In the genomic region with DNA sequence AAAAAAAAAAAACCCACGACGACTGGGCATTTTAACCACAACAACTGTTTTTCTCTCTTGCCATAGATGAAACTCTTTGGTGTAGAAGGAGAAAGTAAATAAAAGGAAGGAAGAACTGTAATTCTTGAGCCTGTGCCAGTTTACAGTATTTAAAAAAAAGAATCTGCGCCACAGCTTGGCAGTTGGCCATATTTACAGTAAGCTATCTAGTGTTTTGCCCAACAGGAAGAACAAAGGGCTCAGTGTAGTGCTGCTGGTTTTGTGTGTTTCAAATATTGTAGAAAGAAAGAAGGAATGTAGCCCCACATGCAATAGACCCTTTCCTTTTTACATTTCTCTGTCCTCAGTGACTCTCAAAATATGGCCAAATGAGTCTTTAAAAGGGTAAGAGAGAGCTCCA, we compare ENCODE assay signal across 8 cellular contexts.
DNase-seq lines count a peak whose midpoint lies in the region; ATAC-seq and TF ChIP-seq lines count a peak whose summit lies in the region.

No MANE protein-coding gene starts in this region.

- in situ Hi-C loops in gastrocnemius medialis (cut with MboI; ENCODE audit: low sequenced_read_pairs in 4 of 4), result no loop called here

- H3K27me3 Mint-ChIP-seq in HFFc6 (ENCODE audit: insufficient read depth), result no peaks in the 10 kb centered on the region

- POLR2A ChIA-PET in A673 (lab: Charles Lee; ENCODE audit: low non-redundant PET) (no interaction called here), HEK293 (lab: Yijun Ruan, JAX) (interaction anchor here (1.1 kb wide), 1 partner anchor 66 kb away, joined by 3 read pairs; a partner anchor contains a TSS)

- no peak for TF ChIP-seq POLR2A in gastrocnemius medialis (IDR thresholded peaks at IDR 0.05)

- H3K27ac ChIP-seq in A673 (ENCODE audit: low read depth, low read length, poor library complexity, severe bottlenecking) (peak overlapping the region; percentile 36), HEK293 (ENCODE audit: extremely low read depth, low read depth, low read length) (no peak overlapping the region), gastrocnemius medialis (peak overlapping the region; percentile 17 to 58 (median 46))

- no peaks in the 10 kb centered on the region for H3K36me3 ChIP-seq in A673 (ENCODE audit: insufficient read depth, low read length, poor library complexity, severe bottlenecking)
- no peaks in the 10 kb centered on the region for H3K36me3 ChIP-seq in HEK293 (ENCODE audit: control insufficient read depth in 2 of 2, insufficient read depth in 1 of 2, low read length in 2 of 2)
- H3K36me3 ChIP-seq in gastrocnemius medialis, result no peaks in the 10 kb centered on the region

- H3K9me3 ChIP-seq in A673 (ENCODE audit: low read depth, low read length, poor library complexity, severe bottlenecking), result no peaks in the 10 kb centered on the region
- no peaks in the 10 kb centered on the region for H3K9me3 ChIP-seq in HEK293 (ENCODE audit: control insufficient read depth, insufficient read depth, low read depth, low read length)
- H3K9me3 ChIP-seq in gastrocnemius medialis, result no peaks in the 10 kb centered on the region

- BruUV-seq in A673 (replicated peaks; lab: Mats Ljungman, UMichigan), result no TSS peak

- TF ChIP-seq CTCF in A673 (conservative IDR thresholded peaks at IDR 0.05; ENCODE audit: low read depth, low read length) (no peak), HEK293 (tag by site-specific recombination; IDR thresholded peaks at IDR 0.05) (no peak), fibroblast of pulmonary artery (IDR thresholded peaks at IDR 0.05; ENCODE audit: low read length, missing control alignments) (no peak), gastrocnemius medialis (IDR thresholded peaks at IDR 0.05 in 4 of 5, conservative IDR thresholded peaks at IDR 0.05 in 1 of 5) (no peak), HFFc6 (IDR thresholded peaks at IDR 0.05) (no peak)

- H3K27me3 ChIP-seq in A673 (replicated peaks; ENCODE audit: insufficient read depth, low read depth, low read length, poor library complexity) (no peaks in the 10 kb centered on the region), gastrocnemius medialis (no peaks in the 10 kb centered on the region)

- H3K4me3 ChIP-seq in A673 (ENCODE audit: low read depth, low read length, poor library complexity, severe bottlenecking) (peak overlapping the region; percentile 5), HEK293 (ENCODE audit: low read depth, low read length) (no peak overlapping the region), fibroblast of pulmonary artery (replicated peaks; ENCODE audit: low read depth, low read length) (no peak overlapping the region), gastrocnemius medialis (peak overlapping the region; percentile 49 to 52 (median 51))

- no peaks in the 10 kb centered on the region for H3K4me1 Mint-ChIP-seq in HFFc6 (ENCODE audit: low read depth)

- no peaks in the 10 kb centered on the region for H3K36me3 Mint-ChIP-seq in HFFc6 (ENCODE audit: low read depth)

- ATAC-seq in gastrocnemius medialis (peak; percentile 54 to 84), HG03439 (IDR thresholded peaks at IDR 0.05; ENCODE audit: unreplicated experiment) (no peak)

- H3K27ac Mint-ChIP-seq in HFFc6, result no peak overlapping the region

- peaks cover 15% of the 10 kb centered on the region for H3K9me3 Mint-ChIP-seq in HFFc6

- no peak overlapping the region for H3K4me3 Mint-ChIP-seq in HFFc6

- intact Hi-C loops in A673 (cut with micrococcal nuclease; ENCODE audit: unreplicated experiment), result no loop called here
- intact Hi-C loops in gastrocnemius medialis (cut with DNase I; ENCODE audit: low total_unique reads), result loop anchor here (5.0 kb wide), 1 partner anchor 66 kb away; a partner anchor contains a TSS

- H3K4me1 ChIP-seq in A673 (ENCODE audit: insufficient read depth, low read length, poor library complexity, severe bottlenecking) (peaks cover 7% of the 10 kb centered on the region), HEK293 (ENCODE audit: control insufficient read depth, insufficient read depth, low read length) (peaks cover 3% of the 10 kb centered on the region; the same call in 1 of the 2 replicates), gastrocnemius medialis (peaks cover 9 to 15% of the 10 kb centered on the region in 2 donors)

- DNase-seq in A673 (ENCODE audit: low spot score) (peak; percentile 54), T-helper 1 cell (peak in 4 of 5 donors; percentile 13 to 46 (median 22)), fibroblast of pulmonary artery (ENCODE audit: low read depth) (peak; percentile 64), gastrocnemius medialis (peak in 1 of 2 donors; percentile 29), HFFc6 (no peak)
- no peak for DNase-seq in stimulated activated CD4-positive, alpha-beta T cell treated with anti-CD3 and anti-CD28 coated beads, Interleukin-15, amount 100 ng/mL, for 24 hours

- CTCF ChIA-PET in A673 (lab: Charles Lee), result no interaction called here
- CTCF ChIA-PET in HEK293 (lab: Yijun Ruan, JAX), result no interaction called here

TF ChIP-seq in HEK293, 187 proteins besides CTCF, POLR2A, EP300 and RAD21:
- TF ChIP-seq, protein P1, sequence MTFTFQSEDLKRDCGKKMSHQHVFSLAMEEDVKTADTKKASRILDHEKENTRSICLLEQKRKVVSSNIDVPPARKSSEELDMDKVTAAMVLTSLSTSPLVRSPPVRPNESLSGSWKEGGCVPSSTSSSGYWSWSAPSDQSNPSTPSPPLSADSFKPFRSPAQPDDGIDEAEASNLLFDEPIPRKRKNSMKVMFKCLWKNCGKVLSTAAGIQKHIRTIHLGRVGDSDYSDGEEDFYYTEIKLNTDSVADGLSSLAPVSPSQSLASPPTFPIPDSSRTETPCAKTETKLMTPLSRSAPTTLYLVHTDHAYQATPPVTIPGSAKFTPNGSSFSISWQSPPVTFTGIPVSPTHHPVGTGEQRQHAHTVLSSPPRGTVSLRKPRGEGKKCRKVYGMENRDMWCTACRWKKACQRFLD (tag by site-specific recombination; IDR thresholded peaks at IDR 0.05), result no peak
- TF ChIP-seq, protein P2, sequence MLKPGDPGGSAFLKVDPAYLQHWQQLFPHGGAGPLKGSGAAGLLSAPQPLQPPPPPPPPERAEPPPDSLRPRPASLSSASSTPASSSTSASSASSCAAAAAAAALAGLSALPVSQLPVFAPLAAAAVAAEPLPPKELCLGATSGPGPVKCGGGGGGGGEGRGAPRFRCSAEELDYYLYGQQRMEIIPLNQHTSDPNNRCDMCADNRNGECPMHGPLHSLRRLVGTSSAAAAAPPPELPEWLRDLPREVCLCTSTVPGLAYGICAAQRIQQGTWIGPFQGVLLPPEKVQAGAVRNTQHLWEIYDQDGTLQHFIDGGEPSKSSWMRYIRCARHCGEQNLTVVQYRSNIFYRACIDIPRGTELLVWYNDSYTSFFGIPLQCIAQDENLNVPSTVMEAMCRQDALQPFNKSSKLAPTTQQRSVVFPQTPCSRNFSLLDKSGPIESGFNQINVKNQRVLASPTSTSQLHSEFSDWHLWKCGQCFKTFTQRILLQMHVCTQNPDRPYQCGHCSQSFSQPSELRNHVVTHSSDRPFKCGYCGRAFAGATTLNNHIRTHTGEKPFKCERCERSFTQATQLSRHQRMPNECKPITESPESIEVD (tag by site-specific recombination; IDR thresholded peaks at IDR 0.05), result peak; percentile 82
- TF ChIP-seq ZNF335 (tag by site-specific recombination; conservative IDR thresholded peaks at IDR 0.05), result 0 out of 2 replicates have a peak, but pooled peaks have one; percentile 24
- no peak for TF ChIP-seq ZBTB17 (tag by site-specific recombination; IDR thresholded peaks at IDR 0.05)
- TF ChIP-seq, protein P3, sequence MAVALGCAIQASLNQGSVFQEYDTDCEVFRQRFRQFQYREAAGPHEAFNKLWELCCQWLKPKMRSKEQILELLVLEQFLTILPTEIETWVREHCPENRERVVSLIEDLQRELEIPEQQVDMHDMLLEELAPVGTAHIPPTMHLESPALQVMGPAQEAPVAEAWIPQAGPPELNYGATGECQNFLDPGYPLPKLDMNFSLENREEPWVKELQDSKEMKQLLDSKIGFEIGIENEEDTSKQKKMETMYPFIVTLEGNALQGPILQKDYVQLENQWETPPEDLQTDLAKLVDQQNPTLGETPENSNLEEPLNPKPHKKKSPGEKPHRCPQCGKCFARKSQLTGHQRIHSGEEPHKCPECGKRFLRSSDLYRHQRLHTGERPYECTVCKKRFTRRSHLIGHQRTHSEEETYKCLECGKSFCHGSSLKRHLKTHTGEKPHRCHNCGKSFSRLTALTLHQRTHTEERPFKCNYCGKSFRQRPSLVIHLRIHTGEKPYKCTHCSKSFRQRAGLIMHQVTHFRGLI (tag by site-specific recombination; IDR thresholded peaks at IDR 0.05), result peak; percentile 41; the same call in 1 of the 2 replicates
- peak; percentile 12; the same call in 1 of the 2 replicates for TF ChIP-seq PRDM1 (tag by site-specific recombination; IDR thresholded peaks at IDR 0.05)
- TF ChIP-seq, protein P4, sequence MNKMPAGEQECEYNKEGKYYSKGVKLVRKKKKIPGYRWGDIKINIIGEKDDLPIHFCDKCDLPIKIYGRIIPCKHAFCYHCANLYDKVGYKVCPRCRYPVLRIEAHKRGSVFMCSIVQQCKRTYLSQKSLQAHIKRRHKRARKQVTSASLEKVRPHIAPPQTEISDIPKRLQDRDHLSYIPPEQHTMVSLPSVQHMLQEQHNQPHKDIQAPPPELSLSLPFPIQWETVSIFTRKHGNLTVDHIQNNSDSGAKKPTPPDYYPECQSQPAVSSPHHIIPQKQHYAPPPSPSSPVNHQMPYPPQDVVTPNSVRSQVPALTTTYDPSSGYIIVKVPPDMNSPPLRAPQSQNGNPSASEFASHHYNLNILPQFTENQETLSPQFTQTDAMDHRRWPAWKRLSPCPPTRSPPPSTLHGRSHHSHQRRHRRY (tag by site-specific recombination; IDR thresholded peaks at IDR 0.05), result no peak
- TF ChIP-seq ZNF266 (tag by site-specific recombination; IDR thresholded peaks at IDR 0.05; ENCODE audit: low read depth), result no peak
- TF ChIP-seq ZNF548 (tag by site-specific recombination; IDR thresholded peaks at IDR 0.05), result no peak
- TF ChIP-seq KLF10 (tag by site-specific recombination; IDR thresholded peaks at IDR 0.05), result no peak
- no peak for TF ChIP-seq ZBTB20 (tag by site-specific recombination; IDR thresholded peaks at IDR 0.05)
- TF ChIP-seq MYNN (tag by site-specific recombination; IDR thresholded peaks at IDR 0.05; ENCODE audit: borderline replicate concordance), result no peak
- TF ChIP-seq, protein P5, sequence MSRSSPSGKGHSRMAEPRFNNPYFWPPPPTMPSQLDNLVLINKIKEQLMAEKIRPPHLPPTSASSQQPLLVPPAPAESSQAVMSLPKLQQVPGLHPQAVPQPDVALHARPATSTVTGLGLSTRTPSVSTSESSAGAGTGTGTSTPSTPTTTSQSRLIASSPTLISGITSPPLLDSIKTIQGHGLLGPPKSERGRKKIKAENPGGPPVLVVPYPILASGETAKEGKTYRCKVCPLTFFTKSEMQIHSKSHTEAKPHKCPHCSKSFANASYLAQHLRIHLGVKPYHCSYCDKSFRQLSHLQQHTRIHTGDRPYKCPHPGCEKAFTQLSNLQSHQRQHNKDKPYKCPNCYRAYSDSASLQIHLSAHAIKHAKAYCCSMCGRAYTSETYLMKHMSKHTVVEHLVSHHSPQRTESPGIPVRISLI (tag by site-specific recombination; IDR thresholded peaks at IDR 0.05), result 0 out of 2 replicates have a peak, but pooled peaks have one; percentile 54
- no peak for TF ChIP-seq ZNF16 (tag by site-specific recombination; IDR thresholded peaks at IDR 0.05; ENCODE audit: low read depth)

Comparison
In these comparisons a context has a peak if more than half of its experiments do, and no peak if none do; other contexts are left out.
1. DNase-seq: peak in A673 (single experiment), T-helper 1 cell (4 of 5) and fibroblast of pulmonary artery (single experiment); none in stimulated activated CD4-positive, alpha-beta T cell treated with anti-CD3 and anti-CD28 coated beads, Interleukin-15, amount 100 ng/mL, for 24 hours (single experiment) and HFFc6 (single experiment).
2. H3K4me3 ChIP-seq: peak in A673 (single experiment) and gastrocnemius medialis (4 of 4); none in HEK293 (single experiment) and fibroblast of pulmonary artery (single experiment).